Comparison of ENCODE assay signal across 9 cellular contexts in the genomic region with DNA sequence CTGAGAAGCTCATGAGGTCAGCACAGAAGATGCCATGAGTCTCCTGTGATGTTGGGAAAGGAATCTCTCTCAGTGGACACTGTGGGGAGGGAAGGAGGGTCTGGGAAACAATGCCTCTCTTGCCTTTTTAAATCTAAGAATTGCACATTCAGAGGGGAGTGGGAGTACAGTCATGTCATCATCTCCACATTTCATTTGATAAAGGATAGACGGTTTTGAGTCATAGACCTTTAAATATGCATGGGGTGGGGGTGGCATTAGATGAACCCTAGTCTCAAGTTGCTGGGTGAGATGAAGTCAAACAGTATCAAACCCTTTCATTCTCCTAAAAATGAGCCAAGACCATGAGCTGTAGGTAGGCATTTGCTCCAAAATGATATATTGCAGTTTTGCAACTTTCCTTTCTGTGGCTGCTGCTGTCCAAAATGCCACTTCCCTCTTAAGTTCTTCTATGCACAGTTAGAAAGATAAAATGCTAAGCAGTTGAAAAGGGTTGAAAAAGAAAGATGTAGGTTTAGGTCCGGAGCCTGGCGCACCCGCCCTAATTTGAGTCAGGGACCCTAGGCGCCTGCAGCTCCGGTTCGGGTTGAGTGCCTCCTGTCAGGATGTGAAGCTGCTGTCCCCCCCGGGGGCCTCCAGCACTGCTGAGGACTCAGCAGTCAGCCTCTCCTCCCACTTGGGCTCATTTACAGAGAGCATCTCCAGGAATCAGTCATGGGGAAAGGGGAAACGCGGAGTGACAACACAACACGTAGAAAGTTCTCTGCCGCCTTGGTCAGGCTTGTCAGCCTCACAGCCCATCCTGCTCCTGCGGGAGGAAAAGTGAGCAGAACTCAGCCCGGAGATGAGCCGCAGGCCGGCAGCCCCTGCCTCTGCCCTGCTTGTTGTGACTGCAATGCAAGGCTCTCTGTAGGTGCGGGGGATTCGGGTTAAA.
DNase-seq lines count a peak whose midpoint lies in the region; ATAC-seq and TF ChIP-seq lines count a peak whose summit lies in the region.
"Had no signal": no experiment of that assay in that cellular context is flagged by ENCODE, and none has a peak within 500 bp of the region (broad histone marks: within the 10 kb centered on the region; RNA-seq: fewer than 3 reads in every experiment).

No MANE protein-coding gene starts in this region.

- TF ChIP-seq POLR2A in tibial nerve (IDR thresholded peaks at IDR 0.05) (no peak), lower leg skin (IDR thresholded peaks at IDR 0.05) (no peak)

- H3K4me2 ChIP-seq in BLaER1 treated with 17β-estradiol and CSF1 and Interleukin-3, amounts not matched to agents 10 nM and 100 nM, result peak overlapping the region; percentile 80 to 98 (median 93)

- ATAC-seq in naive thymus-derived CD4-positive, alpha-beta T cell, result peak; percentile 70
- ATAC-seq: body of pancreas had no signal

- H3K27me3 ChIP-seq in BLaER1 treated with 17β-estradiol and CSF1 and Interleukin-3, amounts not matched to agents 10 nM and 100 nM, result no peaks in the 10 kb centered on the region
- H3K27me3 ChIP-seq in naive thymus-derived CD4-positive, alpha-beta T cell (ENCODE audit: control insufficient read depth in 2 of 2, insufficient read depth in 2 of 2, low read length in 2 of 2), result no peaks in the 10 kb centered on the region
- H3K27me3 ChIP-seq in tibial nerve, result no peaks in the 10 kb centered on the region
- H3K27me3 ChIP-seq: body of pancreas had no signal

- H3K27ac ChIP-seq in BLaER1 treated with 17β-estradiol and CSF1 and Interleukin-3, amounts not matched to agents 10 nM and 100 nM, result peak overlapping the region; percentile 22 to 90 (median 84); a peak in 21 of 22 replicates
- H3K27ac ChIP-seq in naive thymus-derived CD4-positive, alpha-beta T cell (ENCODE audit: low read depth, low read length), result peak overlapping the region; percentile 84
- H3K27ac ChIP-seq in tibial nerve, result peak overlapping the region in 3 of 4 donors; percentile 50 to 64 (median 58)

- intact Hi-C loops in naive thymus-derived CD4-positive, alpha-beta T cell (cut with micrococcal nuclease), result loop anchor here (5.0 kb wide), 6 partner anchors 51 to 641 kb away; no protein-coding TSS in a partner anchor
- intact Hi-C loops in lower leg skin (cut with DNase I; ENCODE audit: low total_unique reads), result no loop called here

- peaks cover 28 to 67% (median 54%) of the 10 kb centered on the region in 10 experiments for H3K4me1 ChIP-seq in BLaER1 treated with 17β-estradiol and CSF1 and Interleukin-3, amounts not matched to agents 10 nM and 100 nM
- peaks cover 7 to 31% of the 10 kb centered on the region in 2 donors for H3K4me1 ChIP-seq in naive thymus-derived CD4-positive, alpha-beta T cell (ENCODE audit: control insufficient read depth in 2 of 2, insufficient read depth in 2 of 2, low read length in 2 of 2)
- peaks cover 0 to 21% (median 9%) of the 10 kb centered on the region in 4 donors for H3K4me1 ChIP-seq in tibial nerve

- no peaks in the 10 kb centered on the region for H3K36me3 Mint-ChIP-seq in T-helper 2 cell treated with Interferon-gamma antibody and Interleukin-4, amounts not matched to agents 5 μg/mL and 100 μg/mL, for 36 hours (ENCODE audit: low read depth)
- peaks cover 0 to 4% (median 0%) of the 10 kb centered on the region in 5 donors for H3K36me3 Mint-ChIP-seq in naive thymus-derived CD4-positive, alpha-beta T cell

- H3K36me3 ChIP-seq in BLaER1 treated with 17β-estradiol and CSF1 and Interleukin-3, amounts not matched to agents 10 nM and 100 nM, result no peaks in the 10 kb centered on the region
- H3K36me3 ChIP-seq in naive thymus-derived CD4-positive, alpha-beta T cell (ENCODE audit: control insufficient read depth in 2 of 3, insufficient read depth in 3 of 3, low read length in 3 of 3), result no peaks in the 10 kb centered on the region
- H3K36me3 ChIP-seq in tibial nerve, result no peaks in the 10 kb centered on the region

- peak overlapping the region; percentile 39 to 82 (median 78) for H3K9ac ChIP-seq in BLaER1 treated with 17β-estradiol and CSF1 and Interleukin-3, amounts not matched to agents 10 nM and 100 nM

- no peak for TF ChIP-seq EP300 in tibial nerve (IDR thresholded peaks at IDR 0.05)

- peaks cover 48% of the 10 kb centered on the region for H3K4me1 Mint-ChIP-seq in T-helper 2 cell treated with Interferon-gamma antibody and Interleukin-4, amounts not matched to agents 5 μg/mL and 100 μg/mL, for 36 hours (ENCODE audit: low read depth)
- H3K4me1 Mint-ChIP-seq in naive thymus-derived CD4-positive, alpha-beta T cell, result peaks cover 34 to 61% (median 51%) of the 10 kb centered on the region in 7 donors

- TF ChIP-seq CTCF in tibial nerve (IDR thresholded peaks at IDR 0.05), result no peak
- no peak for TF ChIP-seq CTCF in lower leg skin (IDR thresholded peaks at IDR 0.05)

- H3K4me3 ChIP-seq in BLaER1 treated with 17β-estradiol and CSF1 and Interleukin-3, amounts not matched to agents 10 nM and 100 nM, result peak overlapping the region; percentile 41 to 65 (median 58)
- peak overlapping the region; percentile 91 for H3K4me3 ChIP-seq in naive thymus-derived CD4-positive, alpha-beta T cell (ENCODE audit: low read length)
- H3K4me3 ChIP-seq in tibial nerve, result peak overlapping the region; percentile 17 to 44 (median 38)
- no peak overlapping the region for H3K4me3 ChIP-seq in lower leg skin (ENCODE audit: low read depth, poor library complexity, severe bottlenecking)
- H3K4me3 ChIP-seq: body of pancreas had no signal

- peak overlapping the region; percentile 92 for H3K27ac Mint-ChIP-seq in T-helper 2 cell treated with Interferon-gamma antibody and Interleukin-4, amounts not matched to agents 5 μg/mL and 100 μg/mL, for 36 hours
- peak overlapping the region; percentile 94 to 98 (median 96) for H3K27ac Mint-ChIP-seq in naive thymus-derived CD4-positive, alpha-beta T cell

- peak overlapping the region; percentile 86 for H3K4me3 Mint-ChIP-seq in T-helper 2 cell treated with Interferon-gamma antibody and Interleukin-4, amounts not matched to agents 5 μg/mL and 100 μg/mL, for 36 hours
- H3K4me3 Mint-ChIP-seq in naive thymus-derived CD4-positive, alpha-beta T cell, result peak overlapping the region; percentile 82 to 93 (median 90)

- CTCF ChIA-PET in naive thymus-derived CD4-positive, alpha-beta T cell (lab: Charles Lee), result no interaction called here

- POLR2A ChIA-PET in naive thymus-derived CD4-positive, alpha-beta T cell (lab: Charles Lee), result interaction anchor here (0.6 to 2.3 kb wide), 8 partner anchors 9 to 641 kb away, joined by 3 to 14 read pairs (median 4); no protein-coding TSS in a partner anchor

- H3K9me3 Mint-ChIP-seq in T-helper 2 cell treated with Interferon-gamma antibody and Interleukin-4, amounts not matched to agents 5 μg/mL and 100 μg/mL, for 36 hours, result no peaks in the 10 kb centered on the region
- peaks cover 0 to 2% (median 0%) of the 10 kb centered on the region in 11 donors for H3K9me3 Mint-ChIP-seq in naive thymus-derived CD4-positive, alpha-beta T cell

- H4K20me1 ChIP-seq in BLaER1 treated with 17β-estradiol and CSF1 and Interleukin-3, amounts not matched to agents 10 nM and 100 nM, result no peaks in the 10 kb centered on the region

- 62 to 67% methylated on average over 14 to 18 of the region's 18 CpGs for WGBS in tibial nerve, 2 donors
- 60 to 68% methylated on average over 16 to 18 of the region's 18 CpGs for WGBS in lower leg skin, 2 donors

- DNase-seq in HCEC 1CT (peak; percentile 39), tibial nerve (ENCODE audit: low spot score in 2 of 2) (peak in 1 of 2 donors; percentile 9), lower leg skin (ENCODE audit: low spot score in 2 of 2) (no peak), NCI-H1694 (lab: John Stamatoyannopoulos, UW) (no peak)
- peak; percentile 69 for DNase-seq in T-helper 2 cell treated with Interferon-gamma antibody and Interleukin-4, amounts not matched to agents 5 μg/mL and 100 μg/mL, for 36 hours (ENCODE audit: low spot score)
- peak; percentile 24 for DNase-seq in central memory CD4-positive, alpha-beta T cell
- DNase-seq in naive thymus-derived CD4-positive, alpha-beta T cell, result peak; percentile 14 to 57 (median 42)

- H3K9me3 ChIP-seq in BLaER1 treated with 17β-estradiol and CSF1 and Interleukin-3, amounts not matched to agents 10 nM and 100 nM (replicated peaks in 1 of 11), result peaks cover 0 to 6% (median 0%) of the 10 kb centered on the region in 11 experiments; a peak in 1 of 22 replicates
- H3K9me3 ChIP-seq in naive thymus-derived CD4-positive, alpha-beta T cell (ENCODE audit: control insufficient read depth in 2 of 3, low read length in 3 of 3), result no peaks in the 10 kb centered on the region
- H3K9me3 ChIP-seq in tibial nerve, result no peaks in the 10 kb centered on the region
- H3K9me3 ChIP-seq: body of pancreas had no signal

- H3K27me3 Mint-ChIP-seq in T-helper 2 cell treated with Interferon-gamma antibody and Interleukin-4, amounts not matched to agents 5 μg/mL and 100 μg/mL, for 36 hours (ENCODE audit: low read depth), result no peaks in the 10 kb centered on the region
- no peaks in the 10 kb centered on the region for H3K27me3 Mint-ChIP-seq in naive thymus-derived CD4-positive, alpha-beta T cell

Comparison
In these comparisons a context has a peak if more than half of its experiments do, and no peak if none do; other contexts are left out.
1. DNase-seq: peak in HCEC 1CT (single experiment), T-helper 2 cell treated with Interferon-gamma antibody and Interleukin-4, amounts not matched to agents 5 μg/mL and 100 μg/mL, for 36 hours (single experiment), central memory CD4-positive, alpha-beta T cell (single experiment) and naive thymus-derived CD4-positive, alpha-beta T cell (9 of 9); none in lower leg skin (0 of 2) and NCI-H1694 (single experiment).
2. Peak in every context shown above with its lines, with median percentiles within 50 percentile points of each other: H3K27ac ChIP-seq.